ENCODE assay signal across 28 cellular contexts in genomic region chr16:30476991-30477390, GRCh38. TPM values are rescaled to one million over a fixed set of nuclear protein-coding genes. Genes with fewer than 3 reads are reported as not detected.
A peak's percentile ranks its signal among the peaks of the same experiment; 100 is the strongest.
DNase-seq lines count a peak whose midpoint lies in the region; ATAC-seq and TF ChIP-seq lines count a peak whose summit lies in the region.
"Had no signal": no experiment of that assay in that cellular context is flagged by ENCODE, and none has a peak within 500 bp of the region (broad histone marks: within the 10 kb centered on the region; RNA-seq: fewer than 3 reads in every experiment).

No MANE protein-coding gene starts in this region.

- ATAC-seq in activated CD8-positive, alpha-beta memory T cell treated with anti-CD3 and anti-CD28 coated beads, Interleukin-2, amount 10 ng/mL, durations not matched to agents 7 days and 5 days, result no peak
- ATAC-seq in CD8-positive, alpha-beta T cell, result no peak
- ATAC-seq in activated CD8-positive, alpha-beta T cell treated with anti-CD3 and anti-CD28 coated beads for 36 hours, result no peak
- ATAC-seq in naive thymus-derived CD4-positive, alpha-beta T cell, result no peak
- ATAC-seq: esophagus mucosa, foreskin keratinocyte, left lobe of liver had no signal

- H3K36me3 Mint-ChIP-seq in activated CD8-positive, alpha-beta memory T cell treated with anti-CD3 and anti-CD28 coated beads, Interleukin-2, amount 10 ng/mL, durations not matched to agents 7 days and 5 days, result peaks cover 85% of the 10 kb centered on the region
- H3K36me3 Mint-ChIP-seq in CD8-positive, alpha-beta T cell, result peaks cover 77% of the 10 kb centered on the region
- peaks cover 80% of the 10 kb centered on the region for H3K36me3 Mint-ChIP-seq in activated CD8-positive, alpha-beta T cell treated with anti-CD3 and anti-CD28 coated beads for 36 hours (ENCODE audit: low read depth)
- peaks cover 8 to 65% (median 28%) of the 10 kb centered on the region in 5 donors for H3K36me3 Mint-ChIP-seq in naive thymus-derived CD4-positive, alpha-beta T cell

- H3K4me3 Mint-ChIP-seq in activated CD8-positive, alpha-beta memory T cell treated with anti-CD3 and anti-CD28 coated beads, Interleukin-2, amount 10 ng/mL, durations not matched to agents 7 days and 5 days, result no peak overlapping the region
- peak overlapping the region; percentile 11 for H3K4me3 Mint-ChIP-seq in CD8-positive, alpha-beta T cell
- no peak overlapping the region for H3K4me3 Mint-ChIP-seq in activated CD8-positive, alpha-beta T cell treated with anti-CD3 and anti-CD28 coated beads for 36 hours
- peak overlapping the region in 7 of 10 donors; percentile 1 to 74 (median 39) for H3K4me3 Mint-ChIP-seq in naive thymus-derived CD4-positive, alpha-beta T cell

- peaks cover 71% of the 10 kb centered on the region for H3K4me1 Mint-ChIP-seq in activated CD8-positive, alpha-beta memory T cell treated with anti-CD3 and anti-CD28 coated beads, Interleukin-2, amount 10 ng/mL, durations not matched to agents 7 days and 5 days
- H3K4me1 Mint-ChIP-seq in CD8-positive, alpha-beta T cell (ENCODE audit: low read depth), result peaks cover 64% of the 10 kb centered on the region
- peaks cover 54% of the 10 kb centered on the region for H3K4me1 Mint-ChIP-seq in activated CD8-positive, alpha-beta T cell treated with anti-CD3 and anti-CD28 coated beads for 36 hours (ENCODE audit: low read depth)
- peaks cover 49 to 75% (median 66%) of the 10 kb centered on the region in 7 donors for H3K4me1 Mint-ChIP-seq in naive thymus-derived CD4-positive, alpha-beta T cell

- peaks cover 56% of the 10 kb centered on the region for H3K4me1 ChIP-seq in CD8-positive, alpha-beta T cell (ENCODE audit: insufficient read depth, low read length)
- H3K4me1 ChIP-seq in naive thymus-derived CD4-positive, alpha-beta T cell (ENCODE audit: control insufficient read depth in 2 of 2, insufficient read depth in 2 of 2, low read length in 2 of 2), result peaks cover 42 to 59% of the 10 kb centered on the region in 2 donors
- H3K4me1 ChIP-seq: foreskin keratinocyte, HAP-1, Peyer's patch, SJSA1, uterus had no signal

- TF ChIP-seq CTCF in CD8-positive, alpha-beta T cell (IDR thresholded peaks at IDR 0.05), result no peak
- no peak for TF ChIP-seq CTCF in activated CD8-positive, alpha-beta T cell treated with anti-CD3 and anti-CD28 coated beads for 36 hours (IDR thresholded peaks at IDR 0.05)

- H3K36me3 ChIP-seq in CD8-positive, alpha-beta T cell (ENCODE audit: insufficient read depth, low read length), result peaks cover 38% of the 10 kb centered on the region
- H3K36me3 ChIP-seq in naive thymus-derived CD4-positive, alpha-beta T cell (ENCODE audit: control insufficient read depth in 2 of 3, insufficient read depth in 3 of 3, low read length in 3 of 3), result peaks cover 18 to 61% (median 33%) of the 10 kb centered on the region in 3 experiments
- H3K36me3 ChIP-seq: brain microvascular endothelial cell, HAP-1, Peyer's patch, SJSA1, thoracic aorta, uterus, WERI-Rb-1 had no signal

- DNase-seq in activated CD8-positive, alpha-beta memory T cell treated with anti-CD3 and anti-CD28 coated beads, Interleukin-2, amount 10 ng/mL, durations not matched to agents 7 days and 5 days, result no peak
- no peak for DNase-seq in activated CD8-positive, alpha-beta memory T cell treated with anti-CD3 and anti-CD28 coated beads for 24 hours
- no peak for DNase-seq in CD8-positive, alpha-beta T cell
- no peak for DNase-seq in activated CD8-positive, alpha-beta T cell treated with anti-CD3 and anti-CD28 coated beads for 36 hours
- DNase-seq in naive thymus-derived CD4-positive, alpha-beta T cell, result no peak
- DNase-seq in activated effector memory CD4-positive, alpha-beta T cell treated with anti-CD3 and anti-CD28 coated beads, Interleukin-2, amount 50 U/mL, for 16 hours, result no peak
- DNase-seq in glomerular visceral epithelial cell (ENCODE audit: extremely low spot score) (no peak), NCI-H1092 treated with DMSO at 0.1 percent for 48 hours (lab: John Stamatoyannopoulos, UW) (no peak)
- DNase-seq: brain microvascular endothelial cell; effector CD8-positive, alpha-beta T cell; foreskin keratinocyte; naive B cell; NCI-H1694; NCI-H524; Peyer's patch; spleen; stimulated activated CD4-positive, alpha-beta T cell treated with anti-CD3 and anti-CD28 coated beads, Interleukin-2, amount 100 ng/mL, for 48 hours; stimulated activated naive CD4-positive, alpha-beta T cell; uterus; WERI-Rb-1 had no signal

- POLR2A ChIA-PET in CD8-positive, alpha-beta T cell (lab: Charles Lee), result interaction anchor here (0.8 to 10.5 kb wide), 6 partner anchors 9 to 47 kb away, joined by 3 to 148 read pairs (median 4); partner anchors contain the start of gene DCTPP1
- POLR2A ChIA-PET in activated CD8-positive, alpha-beta T cell treated with anti-CD3 and anti-CD28 coated beads for 36 hours (lab: Charles Lee), result interaction anchor here (1.3 to 11.5 kb wide), 4 partner anchors 11 to 57 kb away, joined by 3 to 280 read pairs (median 4); no protein-coding TSS in a partner anchor
- POLR2A ChIA-PET in naive thymus-derived CD4-positive, alpha-beta T cell (lab: Charles Lee), result interaction anchor here (0.6 to 12.3 kb wide), 10 partner anchors 9 to 95 kb away, joined by 3 to 374 read pairs (median 4); partner anchors contain the start of genes SEPHS2 and ZNF688

- H3K27me3 ChIP-seq in CD8-positive, alpha-beta T cell (ENCODE audit: insufficient read depth, low read length), result no peaks in the 10 kb centered on the region
- H3K27me3 ChIP-seq in naive thymus-derived CD4-positive, alpha-beta T cell (ENCODE audit: control insufficient read depth in 2 of 2, insufficient read depth in 2 of 2, low read length in 2 of 2), result no peaks in the 10 kb centered on the region
- H3K27me3 ChIP-seq: hepatocyte, Peyer's patch, SJSA1 had no signal

- H3K4me3 ChIP-seq in CD8-positive, alpha-beta T cell (ENCODE audit: low read depth, low read length), result no peak overlapping the region
- no peak overlapping the region for H3K4me3 ChIP-seq in naive thymus-derived CD4-positive, alpha-beta T cell (ENCODE audit: low read length)
- H3K4me3 ChIP-seq: HAP-1, hepatocyte, Peyer's patch, SJSA1, spleen, thoracic aorta, uterus had no signal

- no peaks in the 10 kb centered on the region for H3K9me3 Mint-ChIP-seq in activated CD8-positive, alpha-beta memory T cell treated with anti-CD3 and anti-CD28 coated beads, Interleukin-2, amount 10 ng/mL, durations not matched to agents 7 days and 5 days (ENCODE audit: low read depth)
- no peaks in the 10 kb centered on the region for H3K9me3 Mint-ChIP-seq in CD8-positive, alpha-beta T cell
- H3K9me3 Mint-ChIP-seq in activated CD8-positive, alpha-beta T cell treated with anti-CD3 and anti-CD28 coated beads for 36 hours, result no peaks in the 10 kb centered on the region
- no peaks in the 10 kb centered on the region for H3K9me3 Mint-ChIP-seq in naive thymus-derived CD4-positive, alpha-beta T cell

- intact Hi-C loops in CD8-positive, alpha-beta T cell (cut with DNase I, micrococcal nuclease), result no loop called here
- intact Hi-C loops in activated CD8-positive, alpha-beta T cell treated with anti-CD3 and anti-CD28 coated beads for 36 hours (cut with micrococcal nuclease), result no loop called here
- intact Hi-C loops in naive thymus-derived CD4-positive, alpha-beta T cell (cut with micrococcal nuclease), result no loop called here

- H3K9me3 ChIP-seq in CD8-positive, alpha-beta T cell (ENCODE audit: low read length), result no peaks in the 10 kb centered on the region
- H3K9me3 ChIP-seq in naive thymus-derived CD4-positive, alpha-beta T cell (ENCODE audit: control insufficient read depth in 2 of 3, low read length in 3 of 3), result no peaks in the 10 kb centered on the region
- H3K9me3 ChIP-seq: HAP-1, Peyer's patch, SJSA1, spleen, thoracic aorta, uterus had no signal

- H3K27ac ChIP-seq in CD8-positive, alpha-beta T cell (ENCODE audit: low read depth, low read length), result no peak overlapping the region
- peak overlapping the region; percentile 45 for H3K27ac ChIP-seq in naive thymus-derived CD4-positive, alpha-beta T cell (ENCODE audit: low read depth, low read length)
- H3K27ac ChIP-seq: brain microvascular endothelial cell, foreskin keratinocyte, hepatocyte, Peyer's patch, SJSA1, thoracic aorta, uterus, WERI-Rb-1 had no signal

- peak overlapping the region; percentile 50 for H3K27ac Mint-ChIP-seq in activated CD8-positive, alpha-beta memory T cell treated with anti-CD3 and anti-CD28 coated beads, Interleukin-2, amount 10 ng/mL, durations not matched to agents 7 days and 5 days
- H3K27ac Mint-ChIP-seq in CD8-positive, alpha-beta T cell, result peak overlapping the region; percentile 83
- peak overlapping the region; percentile 82 for H3K27ac Mint-ChIP-seq in activated CD8-positive, alpha-beta T cell treated with anti-CD3 and anti-CD28 coated beads for 36 hours
- H3K27ac Mint-ChIP-seq in naive thymus-derived CD4-positive, alpha-beta T cell, result peak overlapping the region; percentile 60 to 92 (median 85)

- CTCF ChIA-PET in activated CD8-positive, alpha-beta memory T cell treated with anti-CD3 and anti-CD28 coated beads, Interleukin-2, amount 10 ng/mL, durations not matched to agents 7 days and 5 days (lab: Charles Lee), result interaction anchor here (0.9 to 9.7 kb wide), 6 partner anchors 14 to 138 kb away, joined by 4 to 122 read pairs (median 5); partner anchors contain the start of genes DCTPP1 and SEPHS2
- CTCF ChIA-PET in CD8-positive, alpha-beta T cell (lab: Charles Lee), result interaction anchor here (0.8 to 3.3 kb wide), 5 partner anchors 20 to 121 kb away, joined by 3 to 22 read pairs (median 4); no protein-coding TSS in a partner anchor
- CTCF ChIA-PET in activated CD8-positive, alpha-beta T cell treated with anti-CD3 and anti-CD28 coated beads for 36 hours (lab: Charles Lee), result interaction anchor here (0.7 to 3.1 kb wide), 5 partner anchors 14 to 217 kb away, joined by 3 to 19 read pairs (median 4); partner anchors contain the start of gene DCTPP1
- CTCF ChIA-PET in naive thymus-derived CD4-positive, alpha-beta T cell (lab: Charles Lee), result interaction anchor here (0.7 to 1.1 kb wide), 5 partner anchors 10 to 156 kb away, joined by 3 to 4 read pairs (median 3); no protein-coding TSS in a partner anchor

- H3K27me3 Mint-ChIP-seq in activated CD8-positive, alpha-beta memory T cell treated with anti-CD3 and anti-CD28 coated beads, Interleukin-2, amount 10 ng/mL, durations not matched to agents 7 days and 5 days, result no peaks in the 10 kb centered on the region
- no peaks in the 10 kb centered on the region for H3K27me3 Mint-ChIP-seq in CD8-positive, alpha-beta T cell (ENCODE audit: low read depth)
- H3K27me3 Mint-ChIP-seq in activated CD8-positive, alpha-beta T cell treated with anti-CD3 and anti-CD28 coated beads for 36 hours, result no peaks in the 10 kb centered on the region
- H3K27me3 Mint-ChIP-seq in naive thymus-derived CD4-positive, alpha-beta T cell, result no peaks in the 10 kb centered on the region
- H3K27me3 Mint-ChIP-seq: naive B cell had no signal

RNA-seq across cellular contexts. Expression of gene ITGAL, which starts 4.4 kb away (rescaled TPM):
- total RNA-seq in activated CD8-positive, alpha-beta memory T cell treated with anti-CD3 and anti-CD28 coated beads, Interleukin-2, amount 10 ng/mL, durations not matched to agents 7 days and 5 days, result 100 to 1,000 TPM; 566 to 685 TPM
- total RNA-seq in CD8-positive, alpha-beta T cell, result 100 to 1,000 TPM; 187 to 218 TPM
- 100 to 1,000 TPM; 274 to 285 TPM for total RNA-seq in activated CD8-positive, alpha-beta T cell treated with anti-CD3 and anti-CD28 coated beads for 36 hours
- total RNA-seq in naive thymus-derived CD4-positive, alpha-beta T cell, result 100 to 1,000 TPM; 258 to 629 (median 436) TPM
- polyA plus RNA-seq in naive thymus-derived CD4-positive, alpha-beta T cell, result 100 to 1,000 TPM; 110 to 135 TPM
- total RNA-seq: foreskin keratinocyte, LHCN-M2, renal cortical epithelial cell, SJSA1 had no signal
- polyA plus RNA-seq: foreskin keratinocyte had no signal

RNA-seq across cellular contexts. Expression of gene SEPHS2, which starts 31.3 kb away (rescaled TPM):
- total RNA-seq in activated CD8-positive, alpha-beta memory T cell treated with anti-CD3 and anti-CD28 coated beads, Interleukin-2, amount 10 ng/mL, durations not matched to agents 7 days and 5 days, result 10 to 100 TPM; 63.3 to 92.9 TPM
- 10 to 100 TPM; 22.6 to 24.1 TPM for total RNA-seq in CD8-positive, alpha-beta T cell
- 10 to 100 TPM; 51.8 to 54.0 TPM for total RNA-seq in activated CD8-positive, alpha-beta T cell treated with anti-CD3 and anti-CD28 coated beads for 36 hours
- 10 to 100 TPM; 20.9 to 69.6 (median 47.1) TPM for total RNA-seq in naive thymus-derived CD4-positive, alpha-beta T cell
- polyA plus RNA-seq in naive thymus-derived CD4-positive, alpha-beta T cell, result 10 to 100 TPM; 61.2 to 83.9 TPM

RNA-seq across cellular contexts. Expression of gene DCTPP1, which starts 47.2 kb away (rescaled TPM):
- total RNA-seq in activated CD8-positive, alpha-beta memory T cell treated with anti-CD3 and anti-CD28 coated beads, Interleukin-2, amount 10 ng/mL, durations not matched to agents 7 days and 5 days, result 100 to 1,000 TPM in 1 of 2 experiments, 10 to 100 TPM in 1; 72.0 to 108 TPM
- 1 to 10 TPM; 4.0 to 5.5 TPM for total RNA-seq in CD8-positive, alpha-beta T cell
- total RNA-seq in activated CD8-positive, alpha-beta T cell treated with anti-CD3 and anti-CD28 coated beads for 36 hours, result 100 to 1,000 TPM in 1 of 2 experiments, 10 to 100 TPM in 1; 98.4 to 105 TPM
- total RNA-seq in naive thymus-derived CD4-positive, alpha-beta T cell, result 10 to 100 TPM; 11.6 to 74.1 (median 13.8) TPM
- polyA plus RNA-seq in naive thymus-derived CD4-positive, alpha-beta T cell, result 10 to 100 TPM; 75.0 to 81.1 TPM

RNA-seq across cellular contexts. Expression of gene ZNF768, which starts 49.4 kb away (rescaled TPM):
- total RNA-seq in activated CD8-positive, alpha-beta memory T cell treated with anti-CD3 and anti-CD28 coated beads, Interleukin-2, amount 10 ng/mL, durations not matched to agents 7 days and 5 days, result 10 to 100 TPM in 1 of 2 experiments, 1 to 10 TPM in 1; 6.2 to 10.3 TPM
- total RNA-seq in CD8-positive, alpha-beta T cell, result 1 to 10 TPM; 2.6 to 2.8 TPM
- total RNA-seq in activated CD8-positive, alpha-beta T cell treated with anti-CD3 and anti-CD28 coated beads for 36 hours, result 1 to 10 TPM; 8.3 to 9.2 TPM
- 1 to 10 TPM; 6.0 to 8.5 (median 7.3) TPM for total RNA-seq in naive thymus-derived CD4-positive, alpha-beta T cell
- polyA plus RNA-seq in naive thymus-derived CD4-positive, alpha-beta T cell, result 1 to 10 TPM; 1.6 to 2.4 TPM

RNA-seq across cellular contexts. Expression of gene ZNF747, which starts 57.7 kb away (rescaled TPM):
- total RNA-seq in activated CD8-positive, alpha-beta memory T cell treated with anti-CD3 and anti-CD28 coated beads, Interleukin-2, amount 10 ng/mL, durations not matched to agents 7 days and 5 days, result 10 to 100 TPM; 11.3 to 13.2 TPM
- 1 to 10 TPM; 6.2 to 6.3 TPM for total RNA-seq in CD8-positive, alpha-beta T cell
- 1 to 10 TPM; 6.7 to 7.9 TPM for total RNA-seq in activated CD8-positive, alpha-beta T cell treated with anti-CD3 and anti-CD28 coated beads for 36 hours
- total RNA-seq in naive thymus-derived CD4-positive, alpha-beta T cell, result 10 to 100 TPM in 4 of 5 experiments, 1 to 10 TPM in 1; 9.1 to 17.4 (median 13.8) TPM
- 10 to 100 TPM in 1 of 2 donors, 1 to 10 TPM in 1; 8.9 to 11.7 TPM for polyA plus RNA-seq in naive thymus-derived CD4-positive, alpha-beta T cell

Comparison
In these comparisons a context has a peak if more than half of its experiments do, and no peak if none do; other contexts are left out.
1. H3K4me3 Mint-ChIP-seq: peak in CD8-positive, alpha-beta T cell (single experiment) and naive thymus-derived CD4-positive, alpha-beta T cell (7 of 10); none in activated CD8-positive, alpha-beta memory T cell treated with anti-CD3 and anti-CD28 coated beads, Interleukin-2, amount 10 ng/mL, durations not matched to agents 7 days and 5 days (single experiment) and activated CD8-positive, alpha-beta T cell treated with anti-CD3 and anti-CD28 coated beads for 36 hours (single experiment).
2. Peak in every context shown above with its lines, with median percentiles within 50 percentile points of each other: H3K27ac Mint-ChIP-seq.